ENCODE assay signal across 1 cellular context in genomic region chr12:89351489-89352241, GRCh38.
A peak's percentile ranks its signal among the peaks of the same experiment; 100 is the strongest.
TF ChIP-seq lines count a peak whose summit lies in the region.

No MANE protein-coding gene starts in this region.

TF ChIP-seq in HepG2, 621 proteins besides CTCF, POLR2A, EP300 and RAD21 (continued from another document and continues in another):
- TF ChIP-seq ZNF136 (CRISPR knock-in tag; IDR thresholded peaks at IDR 0.05; ENCODE audit: low read depth) (no peak), ZNF670 (CRISPR knock-in tag; IDR thresholded peaks at IDR 0.05; ENCODE audit: borderline replicate concordance) (no peak), ZBTB38 (CRISPR knock-in tag; IDR thresholded peaks at IDR 0.05) (no peak), RBFOX2 (IDR thresholded peaks at IDR 0.05; ENCODE audit: low read depth, low read length) (peak; percentile 100), EHMT2 (IDR thresholded peaks at IDR 0.05; ENCODE audit: borderline replicate concordance, low read depth, low read length) (no peak), GABPA (IDR thresholded peaks at IDR 0.05; ENCODE audit: low read depth, low read length) (no peak), GABPA (CRISPR knock-in tag; IDR thresholded peaks at IDR 0.05; ENCODE audit: low read depth) (no peak), NR2C2 (CRISPR knock-in tag; IDR thresholded peaks at IDR 0.05; ENCODE audit: borderline replicate concordance) (no peak), HHEX (CRISPR knock-in tag; IDR thresholded peaks at IDR 0.05) (no peak), RAD51 (IDR thresholded peaks at IDR 0.05; ENCODE audit: borderline replicate concordance) (no peak), CEBPG (CRISPR knock-in tag; IDR thresholded peaks at IDR 0.05) (no peak), MLLT10 (CRISPR knock-in tag; IDR thresholded peaks at IDR 0.05) (peak; percentile 61; the same call in 1 of the 2 replicates), TAF1 (CRISPR knock-in tag; IDR thresholded peaks at IDR 0.05) (peak; percentile 67), MXI1 (IDR thresholded peaks at IDR 0.05; ENCODE audit: borderline replicate concordance, low read depth, low read length) (0 out of 3 replicates have a peak, but pooled peaks have one; percentile 22), ATRX (CRISPR knock-in tag; IDR thresholded peaks at IDR 0.05; ENCODE audit: borderline replicate concordance) (no peak), HOXD1 (CRISPR knock-in tag; IDR thresholded peaks at IDR 0.05) (no peak), PHF8 (CRISPR knock-in tag; IDR thresholded peaks at IDR 0.05) (peak; percentile 63), DR1 (CRISPR knock-in tag; IDR thresholded peaks at IDR 0.05) (no peak), MBNL3 (CRISPR knock-in tag; conservative IDR thresholded peaks at IDR 0.05) (no peak), POGK (CRISPR knock-in tag; conservative IDR thresholded peaks at IDR 0.05) (peak; percentile 73), KAT7 (CRISPR knock-in tag; IDR thresholded peaks at IDR 0.05; ENCODE audit: borderline replicate concordance) (peak; percentile 85; the same call in 1 of the 2 replicates), ONECUT2 (CRISPR knock-in tag; IDR thresholded peaks at IDR 0.05) (no peak), ZNF318 (CRISPR knock-in tag; IDR thresholded peaks at IDR 0.05) (no peak), ASH2L (IDR thresholded peaks at IDR 0.05; ENCODE audit: insufficient read length, low read depth, low read length) (no peak), ZNF564 (CRISPR knock-in tag; IDR thresholded peaks at IDR 0.05) (peak; percentile 65; the same call in 1 of the 2 replicates), GABPB1 (CRISPR knock-in tag; IDR thresholded peaks at IDR 0.05) (peak; percentile 62; the same call in 1 of the 2 replicates), PHB2 (IDR thresholded peaks at IDR 0.05; ENCODE audit: partially characterized antibody) (no peak), BRD4 (CRISPR knock-in tag; IDR thresholded peaks at IDR 0.05) (no peak), ZNF510 (CRISPR knock-in tag; IDR thresholded peaks at IDR 0.05; ENCODE audit: low read depth) (no peak), ZNF530 (CRISPR knock-in tag; IDR thresholded peaks at IDR 0.05; ENCODE audit: low read depth) (no peak), ZBTB8A (CRISPR knock-in tag; IDR thresholded peaks at IDR 0.05; ENCODE audit: borderline replicate concordance, low read depth) (no peak), ELF4 (CRISPR knock-in tag; IDR thresholded peaks at IDR 0.05; ENCODE audit: borderline replicate concordance) (no peak), FOXP4 (CRISPR knock-in tag; IDR thresholded peaks at IDR 0.05) (no peak), NFE2 (CRISPR knock-in tag; IDR thresholded peaks at IDR 0.05) (no peak), BORCS8-MEF2B (CRISPR knock-in tag; IDR thresholded peaks at IDR 0.05) (no peak; the same call in 1 of the 2 replicates), RXRA (CRISPR knock-in tag; IDR thresholded peaks at IDR 0.05) (peak; percentile 30; the same call in 1 of the 2 replicates), GPN1 (CRISPR knock-in tag; IDR thresholded peaks at IDR 0.05; ENCODE audit: borderline replicate concordance) (peak; percentile 18; the same call in 1 of the 2 replicates), IRF2 (CRISPR knock-in tag; IDR thresholded peaks at IDR 0.05) (no peak), KMT2A (CRISPR knock-in tag; IDR thresholded peaks at IDR 0.05) (peak; percentile 63), ZNF281 (CRISPR knock-in tag; IDR thresholded peaks at IDR 0.05; ENCODE audit: borderline replicate concordance) (no peak), JUNB (CRISPR knock-in tag; IDR thresholded peaks at IDR 0.05; ENCODE audit: borderline replicate concordance) (no peak), CCDC6 (CRISPR knock-in tag; IDR thresholded peaks at IDR 0.05) (peak; percentile 77; the same call in 1 of the 2 replicates), HNF1A (IDR thresholded peaks at IDR 0.05; ENCODE audit: low read depth) (no peak), HNF1A (CRISPR knock-in tag; IDR thresholded peaks at IDR 0.05; ENCODE audit: borderline replicate concordance) (peak; percentile 74), MED8 (CRISPR knock-in tag; IDR thresholded peaks at IDR 0.05; ENCODE audit: insufficient replicate concordance) (no peak), ZNF883 (CRISPR knock-in tag; IDR thresholded peaks at IDR 0.05; ENCODE audit: not compliant biosample characterization) (peak; percentile 58), ZNF569 (CRISPR knock-in tag; IDR thresholded peaks at IDR 0.05; ENCODE audit: borderline replicate concordance) (no peak), CHD2 (IDR thresholded peaks at IDR 0.05; ENCODE audit: low read depth, low read length) (no peak), ZNF337 (CRISPR knock-in tag; IDR thresholded peaks at IDR 0.05; ENCODE audit: borderline replicate concordance, low read depth) (no peak), ARNT2 (CRISPR knock-in tag; IDR thresholded peaks at IDR 0.05; ENCODE audit: low read depth) (no peak), AKAP8 (CRISPR knock-in tag; IDR thresholded peaks at IDR 0.05) (no peak)
